In genomic region chr10:72637398-72637857, GRCh38 we compare ENCODE assay signal across 10 cellular contexts. TPM values are rescaled to one million over a fixed set of nuclear protein-coding genes. Genes with fewer than 3 reads are reported as not detected.
DNase-seq lines count a peak whose midpoint lies in the region; ATAC-seq lines count a peak whose summit lies in the region.
"Had no signal": no experiment of that assay in that cellular context is flagged by ENCODE, and none has a peak within 500 bp of the region (broad histone marks: within the 10 kb centered on the region; RNA-seq: fewer than 3 reads in every experiment).

No MANE protein-coding gene starts in this region.

- no peak overlapping the region for H3K18ac ChIP-seq in trophoblast cell (ENCODE audit: low read length)

- no peak overlapping the region for H2AFZ ChIP-seq in trophoblast cell (ENCODE audit: insufficient read depth, low read length, poor library complexity)

- H3K9me3 Mint-ChIP-seq in activated CD4-positive, alpha-beta T cell treated with anti-CD3 and anti-CD28 coated beads, Interleukin-2, amount 10 ng/mL, durations not matched to agents 7 days and 5 days, result no peaks in the 10 kb centered on the region
- H3K9me3 Mint-ChIP-seq in dendritic cell treated with granulocyte-macrophage colony-stimulating factor and Interleukin-4, amounts not matched to agents 40 ng/mL and 50 ng/mL, for 4 days, result no peaks in the 10 kb centered on the region

- H3K79me1 ChIP-seq in trophoblast cell (ENCODE audit: low read length), result no peaks in the 10 kb centered on the region

- H3K27me3 Mint-ChIP-seq in activated CD4-positive, alpha-beta T cell treated with anti-CD3 and anti-CD28 coated beads, Interleukin-2, amount 10 ng/mL, durations not matched to agents 7 days and 5 days, result peaks cover 3% of the 10 kb centered on the region
- no peaks in the 10 kb centered on the region for H3K27me3 Mint-ChIP-seq in dendritic cell treated with granulocyte-macrophage colony-stimulating factor and Interleukin-4, amounts not matched to agents 40 ng/mL and 50 ng/mL, for 4 days

- H3K4me1 ChIP-seq in trophoblast cell (ENCODE audit: control insufficient read depth in 1 of 2, insufficient read depth in 2 of 2, low read length in 2 of 2), result no peaks in the 10 kb centered on the region

- no peak overlapping the region for H3K4me3 Mint-ChIP-seq in activated CD4-positive, alpha-beta T cell treated with anti-CD3 and anti-CD28 coated beads, Interleukin-2, amount 10 ng/mL, durations not matched to agents 7 days and 5 days
- no peak overlapping the region for H3K4me3 Mint-ChIP-seq in dendritic cell treated with granulocyte-macrophage colony-stimulating factor and Interleukin-4, amounts not matched to agents 40 ng/mL and 50 ng/mL, for 4 days

- no peak overlapping the region for H4K12ac ChIP-seq in trophoblast cell (ENCODE audit: low read depth, low read length)

- H3K79me2 ChIP-seq in trophoblast cell (ENCODE audit: control insufficient read depth, insufficient read depth, low read length, poor library complexity), result no peaks in the 10 kb centered on the region

- H3K27ac ChIP-seq in trophoblast cell (ENCODE audit: low read depth, low read length), result no peak overlapping the region
- H3K27ac ChIP-seq: C4-2B had no signal

- no peak overlapping the region for H2BK5ac ChIP-seq in trophoblast cell (ENCODE audit: low read depth, low read length, poor library complexity)

- no peak overlapping the region for H4K8ac ChIP-seq in trophoblast cell (ENCODE audit: low read depth, low read length)

- H2BK120ac ChIP-seq in trophoblast cell (ENCODE audit: insufficient read depth, low read length, poor library complexity), result no peak overlapping the region

- no peak overlapping the region for H3K14ac ChIP-seq in trophoblast cell (ENCODE audit: low read length)

- whole genome bisulfite sequencing in trophoblast cell (ENCODE audit: extremely low coverage, insufficient coverage, insufficient read length), result no CpG with 5 or more reads among the region's 4 CpGs

- H2BK12ac ChIP-seq in trophoblast cell (ENCODE audit: low read length), result no peak overlapping the region

- intact Hi-C loops in dendritic cell treated with granulocyte-macrophage colony-stimulating factor and Interleukin-4, amounts not matched to agents 40 ng/mL and 50 ng/mL, for 4 days (cut with micrococcal nuclease), result no loop called here

- no peaks in the 10 kb centered on the region for H3K9me3 ChIP-seq in trophoblast cell (ENCODE audit: insufficient read depth, low read depth, low read length)

- H2AK5ac ChIP-seq in trophoblast cell (ENCODE audit: low read length), result no peak overlapping the region

- H3K4me3 ChIP-seq in trophoblast cell (ENCODE audit: low read depth, low read length), result no peak overlapping the region

- H3K27me3 ChIP-seq in trophoblast cell (ENCODE audit: insufficient read depth, low read length), result no peaks in the 10 kb centered on the region

- POLR2A ChIA-PET in activated CD4-positive, alpha-beta T cell treated with anti-CD3 and anti-CD28 coated beads, Interleukin-2, amount 10 ng/mL, durations not matched to agents 7 days and 5 days (lab: Charles Lee), result interaction anchor here (0.6 kb wide), 1 partner anchor 54 kb away, joined by 3 read pairs; the partner anchor contains the start of gene MCU

- peaks cover 10% of the 10 kb centered on the region for H3K4me1 Mint-ChIP-seq in activated CD4-positive, alpha-beta T cell treated with anti-CD3 and anti-CD28 coated beads, Interleukin-2, amount 10 ng/mL, durations not matched to agents 7 days and 5 days
- peaks cover 22% of the 10 kb centered on the region for H3K4me1 Mint-ChIP-seq in dendritic cell treated with granulocyte-macrophage colony-stimulating factor and Interleukin-4, amounts not matched to agents 40 ng/mL and 50 ng/mL, for 4 days (ENCODE audit: low read depth)

- H3K9ac ChIP-seq in trophoblast cell (ENCODE audit: low read length), result no peak overlapping the region

- DNase-seq in activated CD4-positive, alpha-beta T cell treated with anti-CD3 and anti-CD28 coated beads, Interleukin-2, amount 10 ng/mL, durations not matched to agents 7 days and 5 days, result peak; percentile 39
- no peak for DNase-seq in activated CD4-positive, alpha-beta T cell treated with anti-CD3 and anti-CD28 coated beads, Interleukin-2, amount 50 U/mL, for 1 hour
- peak; percentile 96 for DNase-seq in MV-4-11 (lab: John Stamatoyannopoulos, UW)
- DNase-seq in trophoblast cell, result peak; percentile 9 to 21
- no peak for DNase-seq in kidney glomerular epithelial cell (lab: John Stamatoyannopoulos, UW)
- no peak for DNase-seq in 8988T

- no peak overlapping the region for H4K91ac ChIP-seq in trophoblast cell (ENCODE audit: low read depth, low read length)

- H3K23ac ChIP-seq in trophoblast cell (ENCODE audit: low read length), result no peak overlapping the region

- no peaks in the 10 kb centered on the region for H3K36me3 Mint-ChIP-seq in activated CD4-positive, alpha-beta T cell treated with anti-CD3 and anti-CD28 coated beads, Interleukin-2, amount 10 ng/mL, durations not matched to agents 7 days and 5 days (ENCODE audit: low read depth)
- no peaks in the 10 kb centered on the region for H3K36me3 Mint-ChIP-seq in dendritic cell treated with granulocyte-macrophage colony-stimulating factor and Interleukin-4, amounts not matched to agents 40 ng/mL and 50 ng/mL, for 4 days (ENCODE audit: low read depth)

- no peak overlapping the region for H3K4me2 ChIP-seq in trophoblast cell (ENCODE audit: low read length)

- no peak overlapping the region for H3K27ac Mint-ChIP-seq in activated CD4-positive, alpha-beta T cell treated with anti-CD3 and anti-CD28 coated beads, Interleukin-2, amount 10 ng/mL, durations not matched to agents 7 days and 5 days
- peak overlapping the region; percentile 77 for H3K27ac Mint-ChIP-seq in dendritic cell treated with granulocyte-macrophage colony-stimulating factor and Interleukin-4, amounts not matched to agents 40 ng/mL and 50 ng/mL, for 4 days

- CTCF ChIA-PET in activated CD4-positive, alpha-beta T cell treated with anti-CD3 and anti-CD28 coated beads, Interleukin-2, amount 10 ng/mL, durations not matched to agents 7 days and 5 days (lab: Charles Lee), result interaction anchor here (0.5 to 1.1 kb wide), 2 partner anchors 16 to 265 kb away, joined by 3 to 5 read pairs; no protein-coding TSS in a partner anchor

- H3K36me3 ChIP-seq in trophoblast cell (ENCODE audit: control insufficient read depth in 1 of 2, insufficient read depth in 2 of 2, low read length in 2 of 2), result no peaks in the 10 kb centered on the region

- ATAC-seq in HG03095 (IDR thresholded peaks at IDR 0.05; ENCODE audit: unreplicated experiment), result no peak
- ATAC-seq: left colon had no signal

- no peak overlapping the region for H3K4ac ChIP-seq in trophoblast cell (ENCODE audit: low read depth, low read length)

RNA-seq across cellular contexts. Expression of gene MICU1, which starts 11.5 kb away (rescaled TPM):
- total RNA-seq in activated CD4-positive, alpha-beta T cell treated with anti-CD3 and anti-CD28 coated beads, Interleukin-2, amount 10 ng/mL, durations not matched to agents 7 days and 5 days, result 10 to 100 TPM; 27.3 to 28.7 TPM
- 22.9 and 25.0 TPM in 2 replicates for polyA plus RNA-seq in trophoblast cell (2013)

RNA-seq across cellular contexts. Expression of gene MCU, which starts 54.5 kb away (rescaled TPM):
- 10 to 100 TPM; 11.7 to 13.4 TPM for total RNA-seq in activated CD4-positive, alpha-beta T cell treated with anti-CD3 and anti-CD28 coated beads, Interleukin-2, amount 10 ng/mL, durations not matched to agents 7 days and 5 days
- 14.7 and 15.2 TPM in 2 replicates for polyA plus RNA-seq in trophoblast cell (2013)

Comparison
In these comparisons a context has a peak if more than half of its experiments do, and no peak if none do; other contexts are left out.
1. DNase-seq: peak in activated CD4-positive, alpha-beta T cell treated with anti-CD3 and anti-CD28 coated beads, Interleukin-2, amount 10 ng/mL, durations not matched to agents 7 days and 5 days (single experiment), MV-4-11 (single experiment) and trophoblast cell (2 of 2); none in activated CD4-positive, alpha-beta T cell treated with anti-CD3 and anti-CD28 coated beads, Interleukin-2, amount 50 U/mL, for 1 hour (single experiment), kidney glomerular epithelial cell (single experiment) and 8988T (single experiment).